ENCODE assay signal across 1 cellular context in genomic region chr3:9397331-9397910, GRCh38.
TF ChIP-seq lines count a peak whose summit lies in the region.

A gene with protein sequence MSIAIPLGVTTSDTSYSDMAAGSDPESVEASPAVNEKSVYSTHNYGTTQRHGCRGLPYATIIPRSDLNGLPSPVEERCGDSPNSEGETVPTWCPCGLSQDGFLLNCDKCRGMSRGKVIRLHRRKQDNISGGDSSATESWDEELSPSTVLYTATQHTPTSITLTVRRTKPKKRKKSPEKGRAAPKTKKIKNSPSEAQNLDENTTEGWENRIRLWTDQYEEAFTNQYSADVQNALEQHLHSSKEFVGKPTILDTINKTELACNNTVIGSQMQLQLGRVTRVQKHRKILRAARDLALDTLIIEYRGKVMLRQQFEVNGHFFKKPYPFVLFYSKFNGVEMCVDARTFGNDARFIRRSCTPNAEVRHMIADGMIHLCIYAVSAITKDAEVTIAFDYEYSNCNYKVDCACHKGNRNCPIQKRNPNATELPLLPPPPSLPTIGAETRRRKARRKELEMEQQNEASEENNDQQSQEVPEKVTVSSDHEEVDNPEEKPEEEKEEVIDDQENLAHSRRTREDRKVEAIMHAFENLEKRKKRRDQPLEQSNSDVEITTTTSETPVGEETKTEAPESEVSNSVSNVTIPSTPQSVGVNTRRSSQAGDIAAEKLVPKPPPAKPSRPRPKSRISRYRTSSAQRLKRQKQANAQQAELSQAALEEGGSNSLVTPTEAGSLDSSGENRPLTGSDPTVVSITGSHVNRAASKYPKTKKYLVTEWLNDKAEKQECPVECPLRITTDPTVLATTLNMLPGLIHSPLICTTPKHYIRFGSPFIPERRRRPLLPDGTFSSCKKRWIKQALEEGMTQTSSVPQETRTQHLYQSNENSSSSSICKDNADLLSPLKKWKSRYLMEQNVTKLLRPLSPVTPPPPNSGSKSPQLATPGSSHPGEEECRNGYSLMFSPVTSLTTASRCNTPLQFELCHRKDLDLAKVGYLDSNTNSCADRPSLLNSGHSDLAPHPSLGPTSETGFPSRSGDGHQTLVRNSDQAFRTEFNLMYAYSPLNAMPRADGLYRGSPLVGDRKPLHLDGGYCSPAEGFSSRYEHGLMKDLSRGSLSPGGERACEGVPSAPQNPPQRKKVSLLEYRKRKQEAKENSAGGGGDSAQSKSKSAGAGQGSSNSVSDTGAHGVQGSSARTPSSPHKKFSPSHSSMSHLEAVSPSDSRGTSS (N-terminal part only) (plus strand): TSS chr3:9397615. CDS start chr3:9428939, 31,324 bp downstream.

TF ChIP-seq in K562, 482 proteins besides CTCF, POLR2A, EP300 and RAD21 (continued from another document and continues in another):
- no peak for TF ChIP-seq ZHX1 (conservative IDR thresholded peaks at IDR 0.05; ENCODE audit: low read length)
- TF ChIP-seq ZFP1 (CRISPR knock-in tag; IDR thresholded peaks at IDR 0.05) = no peak
- TF ChIP-seq SLC30A9 (CRISPR knock-in tag; IDR thresholded peaks at IDR 0.05) = no peak
- TF ChIP-seq, protein P1, sequence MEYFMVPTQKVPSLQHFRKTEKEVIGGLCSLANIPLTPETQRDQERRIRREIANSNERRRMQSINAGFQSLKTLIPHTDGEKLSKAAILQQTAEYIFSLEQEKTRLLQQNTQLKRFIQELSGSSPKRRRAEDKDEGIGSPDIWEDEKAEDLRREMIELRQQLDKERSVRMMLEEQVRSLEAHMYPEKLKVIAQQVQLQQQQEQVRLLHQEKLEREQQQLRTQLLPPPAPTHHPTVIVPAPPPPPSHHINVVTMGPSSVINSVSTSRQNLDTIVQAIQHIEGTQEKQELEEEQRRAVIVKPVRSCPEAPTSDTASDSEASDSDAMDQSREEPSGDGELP (CRISPR knock-in tag; IDR thresholded peaks at IDR 0.05; ENCODE audit: borderline replicate concordance) = no peak; the same call in 1 of the 2 replicates
- TF ChIP-seq C11orf30 (IDR thresholded peaks at IDR 0.05; ENCODE audit: low read depth) = 0 out of 2 replicates have a peak, but pooled peaks have one; percentile 8
- peak; percentile 11 for TF ChIP-seq PRPF4 (IDR thresholded peaks at IDR 0.05; ENCODE audit: insufficient read depth, low read depth, low read length, poor library complexity, severe bottlenecking)
- no peak for TF ChIP-seq DACH1 (IDR thresholded peaks at IDR 0.05; ENCODE audit: partially characterized antibody)
- TF ChIP-seq DDX20 (tag; IDR thresholded peaks at IDR 0.05; ENCODE audit: low read depth) = no peak
- no peak for TF ChIP-seq MTA3 (IDR thresholded peaks at IDR 0.05; ENCODE audit: borderline replicate concordance)
- no peak for TF ChIP-seq ZKSCAN3 (CRISPR knock-in tag; IDR thresholded peaks at IDR 0.05)
- TF ChIP-seq, protein P2, sequence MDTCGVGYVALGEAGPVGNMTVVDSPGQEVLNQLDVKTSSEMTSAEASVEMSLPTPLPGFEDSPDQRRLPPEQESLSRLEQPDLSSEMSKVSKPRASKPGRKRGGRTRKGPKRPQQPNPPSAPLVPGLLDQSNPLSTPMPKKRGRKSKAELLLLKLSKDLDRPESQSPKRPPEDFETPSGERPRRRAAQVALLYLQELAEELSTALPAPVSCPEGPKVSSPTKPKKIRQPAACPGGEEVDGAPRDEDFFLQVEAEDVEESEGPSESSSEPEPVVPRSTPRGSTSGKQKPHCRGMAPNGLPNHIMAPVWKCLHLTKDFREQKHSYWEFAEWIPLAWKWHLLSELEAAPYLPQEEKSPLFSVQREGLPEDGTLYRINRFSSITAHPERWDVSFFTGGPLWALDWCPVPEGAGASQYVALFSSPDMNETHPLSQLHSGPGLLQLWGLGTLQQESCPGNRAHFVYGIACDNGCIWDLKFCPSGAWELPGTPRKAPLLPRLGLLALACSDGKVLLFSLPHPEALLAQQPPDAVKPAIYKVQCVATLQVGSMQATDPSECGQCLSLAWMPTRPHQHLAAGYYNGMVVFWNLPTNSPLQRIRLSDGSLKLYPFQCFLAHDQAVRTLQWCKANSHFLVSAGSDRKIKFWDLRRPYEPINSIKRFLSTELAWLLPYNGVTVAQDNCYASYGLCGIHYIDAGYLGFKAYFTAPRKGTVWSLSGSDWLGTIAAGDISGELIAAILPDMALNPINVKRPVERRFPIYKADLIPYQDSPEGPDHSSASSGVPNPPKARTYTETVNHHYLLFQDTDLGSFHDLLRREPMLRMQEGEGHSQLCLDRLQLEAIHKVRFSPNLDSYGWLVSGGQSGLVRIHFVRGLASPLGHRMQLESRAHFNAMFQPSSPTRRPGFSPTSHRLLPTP (IDR thresholded peaks at IDR 0.05; ENCODE audit: borderline replicate concordance, extremely low read depth, insufficient read length) = no peak
- TF ChIP-seq NR1H2 (CRISPR knock-in tag; IDR thresholded peaks at IDR 0.05) = no peak
- no peak for TF ChIP-seq USF1 (CRISPR knock-in tag; IDR thresholded peaks at IDR 0.05)
- no peak; the same call in 1 of the 2 replicates for TF ChIP-seq EP400 (IDR thresholded peaks at IDR 0.05)
- no peak for TF ChIP-seq MAFF (IDR thresholded peaks at IDR 0.05; ENCODE audit: low read length)
- no peak for TF ChIP-seq IRF2 (CRISPR knock-in tag; IDR thresholded peaks at IDR 0.05)
- 0 out of 2 replicates have a peak, but pooled peaks have one; percentile 6 for TF ChIP-seq RUNX1 (IDR thresholded peaks at IDR 0.05; ENCODE audit: low read depth)
- no peak for TF ChIP-seq KLF1 (tag; IDR thresholded peaks at IDR 0.05)
- TF ChIP-seq ZNF586 (CRISPR knock-in tag; conservative IDR thresholded peaks at IDR 0.05) = no peak
- TF ChIP-seq, protein P3, sequence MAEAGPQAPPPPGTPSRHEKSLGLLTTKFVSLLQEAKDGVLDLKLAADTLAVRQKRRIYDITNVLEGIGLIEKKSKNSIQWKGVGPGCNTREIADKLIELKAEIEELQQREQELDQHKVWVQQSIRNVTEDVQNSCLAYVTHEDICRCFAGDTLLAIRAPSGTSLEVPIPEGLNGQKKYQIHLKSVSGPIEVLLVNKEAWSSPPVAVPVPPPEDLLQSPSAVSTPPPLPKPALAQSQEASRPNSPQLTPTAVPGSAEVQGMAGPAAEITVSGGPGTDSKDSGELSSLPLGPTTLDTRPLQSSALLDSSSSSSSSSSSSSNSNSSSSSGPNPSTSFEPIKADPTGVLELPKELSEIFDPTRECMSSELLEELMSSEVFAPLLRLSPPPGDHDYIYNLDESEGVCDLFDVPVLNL (CRISPR knock-in tag; IDR thresholded peaks at IDR 0.05; ENCODE audit: low read depth) = no peak
- TF ChIP-seq, protein P4, sequence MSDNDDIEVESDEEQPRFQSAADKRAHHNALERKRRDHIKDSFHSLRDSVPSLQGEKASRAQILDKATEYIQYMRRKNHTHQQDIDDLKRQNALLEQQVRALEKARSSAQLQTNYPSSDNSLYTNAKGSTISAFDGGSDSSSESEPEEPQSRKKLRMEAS (CRISPR knock-in tag; IDR thresholded peaks at IDR 0.05) = no peak
- TF ChIP-seq ZNF239 (CRISPR knock-in tag; IDR thresholded peaks at IDR 0.05) = no peak
- no peak for TF ChIP-seq ZNF431 (CRISPR knock-in tag; IDR thresholded peaks at IDR 0.05)
- TF ChIP-seq, protein P5, sequence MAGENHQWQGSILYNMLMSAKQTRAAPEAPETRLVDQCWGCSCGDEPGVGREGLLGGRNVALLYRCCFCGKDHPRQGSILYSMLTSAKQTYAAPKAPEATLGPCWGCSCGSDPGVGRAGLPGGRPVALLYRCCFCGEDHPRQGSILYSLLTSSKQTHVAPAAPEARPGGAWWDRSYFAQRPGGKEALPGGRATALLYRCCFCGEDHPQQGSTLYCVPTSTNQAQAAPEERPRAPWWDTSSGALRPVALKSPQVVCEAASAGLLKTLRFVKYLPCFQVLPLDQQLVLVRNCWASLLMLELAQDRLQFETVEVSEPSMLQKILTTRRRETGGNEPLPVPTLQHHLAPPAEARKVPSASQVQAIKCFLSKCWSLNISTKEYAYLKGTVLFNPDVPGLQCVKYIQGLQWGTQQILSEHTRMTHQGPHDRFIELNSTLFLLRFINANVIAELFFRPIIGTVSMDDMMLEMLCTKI (IDR thresholded peaks at IDR 0.05; ENCODE audit: partially characterized antibody) = no peak
- TF ChIP-seq ZFX (CRISPR knock-in tag; IDR thresholded peaks at IDR 0.05) = no peak
- TF ChIP-seq DLX4 (CRISPR knock-in tag; IDR thresholded peaks at IDR 0.05) = no peak
- no peak for TF ChIP-seq ZNF41 (CRISPR knock-in tag; conservative IDR thresholded peaks at IDR 0.05)
- TF ChIP-seq GTF2A2 (tag; IDR thresholded peaks at IDR 0.05) = no peak
- TF ChIP-seq, protein P6, sequence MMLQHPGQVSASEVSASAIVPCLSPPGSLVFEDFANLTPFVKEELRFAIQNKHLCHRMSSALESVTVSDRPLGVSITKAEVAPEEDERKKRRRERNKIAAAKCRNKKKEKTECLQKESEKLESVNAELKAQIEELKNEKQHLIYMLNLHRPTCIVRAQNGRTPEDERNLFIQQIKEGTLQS (IDR thresholded peaks at IDR 0.05) = no peak
- TF ChIP-seq, protein P6 (CRISPR knock-in tag; conservative IDR thresholded peaks at IDR 0.05) = no peak
- no peak for TF ChIP-seq ZBTB34 (CRISPR knock-in tag; IDR thresholded peaks at IDR 0.05)
- no peak for TF ChIP-seq ZNF324 (CRISPR knock-in tag; IDR thresholded peaks at IDR 0.05)
- TF ChIP-seq KDM4B (IDR thresholded peaks at IDR 0.05; ENCODE audit: borderline replicate concordance in 2 of 2, low read depth in 1 of 2) = no peak; a peak in 1 of 4 replicates
- TF ChIP-seq NR2C1 (IDR thresholded peaks at IDR 0.05) = no peak
- TF ChIP-seq NR2C1 (tag; IDR thresholded peaks at IDR 0.05) = no peak
- no peak for TF ChIP-seq HIVEP1 (CRISPR knock-in tag; IDR thresholded peaks at IDR 0.05)
- TF ChIP-seq L3MBTL2 (IDR thresholded peaks at IDR 0.05) = no peak
- TF ChIP-seq HNRNPK (IDR thresholded peaks at IDR 0.05; ENCODE audit: low read depth, low read length, poor library complexity, severe bottlenecking) = no peak
- no peak for TF ChIP-seq OTX1 (CRISPR knock-in tag; IDR thresholded peaks at IDR 0.05)
- no peak for TF ChIP-seq FOXM1 (IDR thresholded peaks at IDR 0.05; ENCODE audit: low read depth)
- TF ChIP-seq FOXM1 (CRISPR knock-in tag; IDR thresholded peaks at IDR 0.05; ENCODE audit: low read depth) = no peak
- peak in 1 of 2 experiments; percentile 57; a peak in 1 of 4 replicates for TF ChIP-seq ZMIZ1 (IDR thresholded peaks at IDR 0.05; ENCODE audit: low read depth in 2 of 2, low read length in 2 of 2)
